ENCODE assay signal across 1 cellular context in genomic region chrX:37685452-37686347, GRCh38.
TF ChIP-seq lines count a peak whose summit lies in the region.

TSS of gene XK (plus strand) at chrX:37685791. CDS start at chrX:37685962, 171 bp downstream.

TF ChIP-seq in HEK293, 187 proteins besides CTCF, POLR2A, EP300 and RAD21 (continued from another document):
- TF ChIP-seq PRDM2 (tag by site-specific recombination; IDR thresholded peaks at IDR 0.05; ENCODE audit: borderline replicate concordance) (no peak), ZNF223 (tag by site-specific recombination; IDR thresholded peaks at IDR 0.05) (no peak), SCRT1 (tag by site-specific recombination; IDR thresholded peaks at IDR 0.05; ENCODE audit: borderline replicate concordance) (0 out of 2 replicates have a peak, but pooled peaks have one; percentile 17), ZNF768 (tag by site-specific recombination; IDR thresholded peaks at IDR 0.05) (no peak), ZNF423 (tag by site-specific recombination; IDR thresholded peaks at IDR 0.05) (no peak), ZNF791 (tag by site-specific recombination; IDR thresholded peaks at IDR 0.05) (no peak), ZNF350 (tag by site-specific recombination; IDR thresholded peaks at IDR 0.05) (no peak), GFI1B (tag by site-specific recombination; IDR thresholded peaks at IDR 0.05) (no peak), ZBTB8A (tag by site-specific recombination; IDR thresholded peaks at IDR 0.05) (peak; percentile 46; the same call in 1 of the 2 replicates), ZFP69B (tag by site-specific recombination; IDR thresholded peaks at IDR 0.05) (0 out of 2 replicates have a peak, but pooled peaks have one; percentile 36), ZNF561 (tag by site-specific recombination; IDR thresholded peaks at IDR 0.05; ENCODE audit: borderline replicate concordance) (no peak), ZNF280D (tag by site-specific recombination; IDR thresholded peaks at IDR 0.05) (no peak), TCF7L2 (IDR thresholded peaks at IDR 0.05; ENCODE audit: borderline replicate concordance, low read depth, low read length) (peak; percentile 57; the same call in 1 of the 2 replicates), ZSCAN4 (tag by site-specific recombination; IDR thresholded peaks at IDR 0.05) (peak; percentile 32; the same call in 1 of the 2 replicates), ZBTB20 (tag by site-specific recombination; IDR thresholded peaks at IDR 0.05) (no peak; the same call in none of the 2 replicates), REPIN1 (tag by site-specific recombination; IDR thresholded peaks at IDR 0.05; ENCODE audit: low read depth) (no peak), AEBP2 (tag by site-specific recombination; IDR thresholded peaks at IDR 0.05; ENCODE audit: borderline replicate concordance) (no peak), ZBTB17 (tag by site-specific recombination; IDR thresholded peaks at IDR 0.05) (peak; percentile 28; the same call in 1 of the 2 replicates), ZBTB6 (tag by site-specific recombination; IDR thresholded peaks at IDR 0.05) (0 out of 2 replicates have a peak, but pooled peaks have one; percentile 30), IKZF3 (tag by site-specific recombination; IDR thresholded peaks at IDR 0.05) (no peak), ZNF37A (tag by site-specific recombination; IDR thresholded peaks at IDR 0.05) (no peak), ZNF837 (tag by site-specific recombination; IDR thresholded peaks at IDR 0.05) (no peak), ZNF76 (tag by site-specific recombination; IDR thresholded peaks at IDR 0.05; ENCODE audit: borderline replicate concordance, low read depth) (peak; percentile 73), ZNF184 (tag by site-specific recombination; IDR thresholded peaks at IDR 0.05) (no peak)
TF ChIP-seq in HEK293: peak in this region for 23.
